18 cellular contexts compared by ENCODE assay signal in the genomic region with DNA sequence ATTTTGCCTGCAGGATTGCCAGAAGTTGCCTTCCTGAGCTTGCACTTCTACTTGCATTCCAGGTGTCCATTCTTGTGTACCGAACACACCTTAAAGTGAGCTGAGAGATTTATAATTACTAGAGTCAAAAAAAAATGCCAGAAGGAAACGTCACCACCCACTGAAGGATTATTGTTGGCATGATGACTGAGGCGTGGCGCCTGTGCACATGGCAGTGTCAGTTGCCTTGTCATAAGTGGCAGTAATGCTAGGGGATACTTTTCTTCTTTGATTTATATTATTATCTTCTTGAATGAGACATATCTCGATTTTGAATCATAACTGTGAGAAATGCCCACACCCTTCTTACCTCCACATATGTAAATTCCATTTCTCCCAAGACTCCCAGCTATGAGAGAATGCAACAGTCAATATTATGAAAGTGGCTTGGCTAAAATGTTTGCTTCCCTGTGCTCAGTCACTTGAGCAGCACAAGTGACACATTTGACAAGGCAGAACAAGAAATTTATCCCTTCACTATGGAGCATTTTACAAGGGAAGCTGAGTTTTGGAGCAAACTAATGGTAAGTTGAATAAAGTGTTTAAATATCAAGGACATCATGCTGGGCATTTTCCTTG.
DNase-seq lines count a peak whose midpoint lies in the region; ATAC-seq and TF ChIP-seq lines count a peak whose summit lies in the region.
"Had no signal": no experiment of that assay in that cellular context is flagged by ENCODE, and none has a peak within 500 bp of the region (broad histone marks: within the 10 kb centered on the region; RNA-seq: fewer than 3 reads in every experiment).

No MANE protein-coding gene starts in this region.

- TF ChIP-seq EP300 in ovary (IDR thresholded peaks at IDR 0.05) = no peak

- H3K36me3 ChIP-seq in SJSA1 = no peaks in the 10 kb centered on the region
- H3K36me3 ChIP-seq in psoas muscle (ENCODE audit: insufficient read depth in 1 of 2, low read depth in 1 of 2) = no peaks in the 10 kb centered on the region
- H3K36me3 ChIP-seq in ovary = no peaks in the 10 kb centered on the region

- H3K9me3 ChIP-seq in SJSA1 (replicated peaks) (no peaks in the 10 kb centered on the region), psoas muscle (no peaks in the 10 kb centered on the region), ovary (no peaks in the 10 kb centered on the region)

- no peak overlapping the region for H3K4me3 ChIP-seq in SJSA1
- no peak overlapping the region for H3K4me3 ChIP-seq in fibroblast of the aortic adventitia (ENCODE audit: low read depth, low read length)
- no peak overlapping the region for H3K4me3 ChIP-seq in psoas muscle
- H3K4me3 ChIP-seq in ovary = no peak overlapping the region

- TF ChIP-seq CTCF in fibroblast of the aortic adventitia (IDR thresholded peaks at IDR 0.05; ENCODE audit: insufficient read depth, low read length) = no peak
- TF ChIP-seq CTCF in psoas muscle (IDR thresholded peaks at IDR 0.05) = no peak
- TF ChIP-seq CTCF in ovary (IDR thresholded peaks at IDR 0.05) = no peak

- intact Hi-C loops in psoas muscle (cut with DNase I) (no loop called here), ovary (cut with DNase I) (no loop called here)

- in situ Hi-C loops in KBM-7 (cut with MboI; ENCODE audit: low pct_unique_long_range_greater_than_20kb, low sequenced_read_pairs) = loop anchor here (25.0 kb wide), 1 partner anchor 269 kb away; no protein-coding TSS in a partner anchor

- no peak for TF ChIP-seq POLR2A in ovary (IDR thresholded peaks at IDR 0.05)

- H3K27me3 ChIP-seq in SJSA1 (replicated peaks) = no peaks in the 10 kb centered on the region
- no peaks in the 10 kb centered on the region for H3K27me3 ChIP-seq in psoas muscle (ENCODE audit: insufficient read depth in 3 of 3, low read length in 2 of 3)
- H3K27me3 ChIP-seq in ovary = no peaks in the 10 kb centered on the region

- DNase-seq in Daoy (ENCODE audit: low read depth) (peak; percentile 77), SJSA1 (ENCODE audit: low read depth in 1 of 2, low spot score in 2 of 2) (no peak), fibroblast of the aortic adventitia (ENCODE audit: low read depth) (peak; percentile 16), psoas muscle (no peak), KBM-7 (no peak), OCI-M2 (lab: John Stamatoyannopoulos, UW; ENCODE audit: unreplicated experiment) (no peak), ovary (no peak)
- no peak for DNase-seq in activated T-cell treated with anti-CD3 and anti-CD28 coated beads, Interleukin-2, amount 50 U/mL, for 48 hours
- DNase-seq: ACHN; activated CD8-positive, alpha-beta memory T cell treated with anti-CD3 and anti-CD28 coated beads, Interleukin-2, amount 50 U/mL, for 4 hours; activated naive CD4-positive, alpha-beta T cell treated with anti-CD3 and anti-CD28 coated beads, Interleukin-2, amount 50 U/mL, for 16 hours; effector CD4-positive, alpha-beta T cell; islet precursor cell; NCI-H1436 treated with DMSO at 0.1 percent for 48 hours; NCI-H510A treated with DMSO at 0.1 percent for 48 hours; RPMI8226; stimulated activated CD4-positive, alpha-beta T cell treated with anti-CD3 and anti-CD28 coated beads, Interleukin-15, amount 100 ng/mL, for 24 hours; substantia nigra had no signal

- H3K27ac ChIP-seq in SJSA1 (peak overlapping the region; percentile 52), psoas muscle (peak overlapping the region; percentile 25), ovary (no peak overlapping the region)

- ATAC-seq in psoas muscle = peak in 3 of 4 donors; percentile 46 to 75 (median 68)

- 51 to 79% (median 64%) methylated on average over 5 of the region's 5 CpGs for WGBS in psoas muscle, 3 donors
- WGBS in ovary, 3 donors = 87 to 91% (median 90%) methylated on average over 5 of the region's 5 CpGs

- H3K4me1 ChIP-seq in SJSA1 (replicated peaks) = peaks cover 22% of the 10 kb centered on the region
- no peaks in the 10 kb centered on the region for H3K4me1 ChIP-seq in psoas muscle
- peaks cover 2% of the 10 kb centered on the region for H3K4me1 ChIP-seq in ovary (ENCODE audit: insufficient read depth)

Comparison
In these comparisons a context has a peak if more than half of its experiments do, and no peak if none do; other contexts are left out.
1. DNase-seq: peak in Daoy (single experiment) and fibroblast of the aortic adventitia (single experiment); none in SJSA1 (0 of 2), psoas muscle (0 of 2), KBM-7 (single experiment), OCI-M2 (single experiment), activated T-cell treated with anti-CD3 and anti-CD28 coated beads, Interleukin-2, amount 50 U/mL, for 48 hours (0 of 2) and ovary (0 of 5).
2. H3K27ac ChIP-seq: peak in SJSA1 (single experiment) and psoas muscle (single experiment); none in ovary (0 of 2).